In the genomic region with DNA sequence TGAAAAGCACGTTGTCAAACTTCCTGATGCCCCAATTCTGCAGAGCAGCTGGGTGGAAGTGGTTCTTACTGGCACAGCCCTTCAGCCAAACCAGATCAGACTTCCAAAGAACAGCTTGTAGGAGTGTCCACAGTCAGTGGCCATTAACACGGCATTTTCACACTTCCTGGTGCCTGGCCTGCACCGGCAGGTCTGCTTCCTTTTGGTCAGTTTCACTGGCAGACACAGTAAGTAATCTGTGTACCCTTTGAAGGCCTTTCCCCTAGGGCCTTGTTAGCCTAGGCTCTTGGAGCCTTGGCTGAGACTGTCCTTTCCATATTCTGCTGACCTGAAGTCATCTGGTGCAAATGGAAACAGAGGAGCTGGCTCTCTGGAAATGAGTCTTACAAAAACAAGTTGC, we compare ENCODE assay signal across 19 cellular contexts.
DNase-seq lines count a peak whose midpoint lies in the region; ATAC-seq, FAIRE-seq and TF ChIP-seq lines count a peak whose summit lies in the region.
"Had no signal": no experiment of that assay in that cellular context is flagged by ENCODE, and none has a peak within 500 bp of the region (broad histone marks: within the 10 kb centered on the region; RNA-seq: fewer than 3 reads in every experiment).

No MANE protein-coding gene starts in this region.

- H3K4me1 Mint-ChIP-seq in neural progenitor cell = no peaks in the 10 kb centered on the region

- H3K23ac ChIP-seq in IMR-90 (ENCODE audit: low read depth, low read length) (no peak overlapping the region), H1 (ENCODE audit: insufficient read length) (no peak overlapping the region)

- H2BK120ac ChIP-seq in IMR-90 (ENCODE audit: low read depth, low read length) (no peak overlapping the region), H1 (replicated peaks; ENCODE audit: low read depth, low read length) (no peak overlapping the region)

- H3K36me3 Mint-ChIP-seq in neural progenitor cell = no peaks in the 10 kb centered on the region

- 0 out of 2 replicates have a peak, but pooled peaks cover 4% of the 10 kb centered on the region for H3K9me1 ChIP-seq in IMR-90 (ENCODE audit: insufficient read depth, low read length)

- CTCF ChIA-PET in IMR-90 (lab: Yijun Ruan, JAX) (interaction anchor here (0.9 kb wide), 1 partner anchor 20 kb away, joined by 3 read pairs; no protein-coding TSS in a partner anchor), H1 (lab: Charles Lee; ENCODE audit: partially characterized antibody) (no interaction called here), PC-3 (lab: Charles Lee) (no interaction called here)

- H3K36me3 ChIP-seq in IMR-90 (ENCODE audit: control insufficient read depth, insufficient read depth, low read length) (no peaks in the 10 kb centered on the region), H1 (ENCODE audit: control insufficient read depth in 2 of 4, insufficient read depth in 4 of 4, low read length in 3 of 4) (no peaks in the 10 kb centered on the region; a peak in 1 of 8 replicates), neural progenitor cell (no peaks in the 10 kb centered on the region), PC-3 (ENCODE audit: low read depth, low read length) (no peaks in the 10 kb centered on the region)

- POLR2A ChIA-PET in IMR-90 (lab: Charles Lee; ENCODE audit: unreplicated experiment) = no interaction called here
- POLR2A ChIA-PET in H1 (lab: Charles Lee; ENCODE audit: partially characterized antibody) = no interaction called here
- POLR2A ChIA-PET in PC-3 (lab: Charles Lee; ENCODE audit: unreplicated experiment) = no interaction called here

- H3K27ac ChIP-seq in IMR-90 (ENCODE audit: insufficient read depth, low read length) (no peak overlapping the region), H1 (ENCODE audit: low read depth, low read length) (no peak overlapping the region), neural progenitor cell (no peak overlapping the region), PC-3 (ENCODE audit: low read length) (no peak overlapping the region)
- H3K27ac ChIP-seq: HL-60 had no signal

- no peaks in the 10 kb centered on the region for H3F3A ChIP-seq in neural progenitor cell (ENCODE audit: low read depth)
- no peaks in the 10 kb centered on the region for H3F3A ChIP-seq in PC-3 (ENCODE audit: low read length, unreplicated experiment)

- H2BK5ac ChIP-seq in IMR-90 (ENCODE audit: low read depth, low read length, poor library complexity, severe bottlenecking) = no peak overlapping the region
- H2BK5ac ChIP-seq in H1 (ENCODE audit: low read depth, low read length) = no peak overlapping the region

- H2BK20ac ChIP-seq in IMR-90 (ENCODE audit: low read depth, low read length) (no peak overlapping the region), H1 (ENCODE audit: low read length) (no peak overlapping the region)

- BruUV-seq in IMR-90 (replicated peaks; lab: Mats Ljungman, UMichigan) (no TSS peak), PC-3 (replicated peaks; lab: Mats Ljungman, UMichigan) (no TSS peak)

- in situ Hi-C loops in IMR-90 (cut with MboI; ENCODE audit: low sequenced_read_pairs) = no loop called here

- TF ChIP-seq CTCF in IMR-90 (conservative IDR thresholded peaks at IDR 0.05; ENCODE audit: low read depth, low read length) (no peak), H1 (IDR thresholded peaks at IDR 0.05; ENCODE audit: control extremely low read depth in 1 of 3, insufficient read depth in 1 of 3, low read depth in 1 of 3, low read length in 3 of 3) (no peak), neural progenitor cell (IDR thresholded peaks at IDR 0.05) (no peak), PC-3 (conservative IDR thresholded peaks at IDR 0.05; ENCODE audit: low read depth, low read length) (no peak)

- TF ChIP-seq RAD21 in IMR-90 (IDR thresholded peaks at IDR 0.05; ENCODE audit: low read length) = no peak
- TF ChIP-seq RAD21 in H1 (IDR thresholded peaks at IDR 0.05 in 1 of 2, conservative IDR thresholded peaks at IDR 0.05 in 1 of 2; ENCODE audit: low read depth in 2 of 2, low read length in 2 of 2) = no peak

- no peak overlapping the region for H3K4me3 ChIP-seq in IMR-90 (ENCODE audit: insufficient read depth, low read depth, low read length)
- H3K4me3 ChIP-seq in H1 (ENCODE audit: extremely low read depth in 1 of 4, insufficient read depth in 2 of 4, low read depth in 3 of 4, low read length in 4 of 4) = no peak overlapping the region
- H3K4me3 ChIP-seq in neural progenitor cell = no peak overlapping the region
- no peak overlapping the region for H3K4me3 ChIP-seq in PC-3 (ENCODE audit: low read length)

- no peaks in the 10 kb centered on the region for H3K23me2 ChIP-seq in H1 (ENCODE audit: low read depth, low read length)

- H3K79me2 ChIP-seq in H1 (ENCODE audit: control insufficient read depth in 1 of 2, insufficient read depth in 2 of 2, low read length in 2 of 2) (no peaks in the 10 kb centered on the region), neural progenitor cell (ENCODE audit: low read depth) (no peaks in the 10 kb centered on the region), PC-3 (ENCODE audit: low read length) (no peaks in the 10 kb centered on the region)

- H4K20me1 ChIP-seq in IMR-90 (ENCODE audit: insufficient read depth, low read length) (no peaks in the 10 kb centered on the region), H1 (replicated peaks in 1 of 2; ENCODE audit: control insufficient read depth in 1 of 2, insufficient read depth in 2 of 2, low read length in 2 of 2) (no peaks in the 10 kb centered on the region), neural progenitor cell (ENCODE audit: low read depth) (no peaks in the 10 kb centered on the region), PC-3 (ENCODE audit: low read length) (no peaks in the 10 kb centered on the region)

- H3K79me1 ChIP-seq in IMR-90 (ENCODE audit: low read depth in 1 of 2, low read length in 2 of 2) (no peaks in the 10 kb centered on the region), H1 (ENCODE audit: low read depth, low read length) (no peaks in the 10 kb centered on the region)

- no peak overlapping the region for H2AK5ac ChIP-seq in IMR-90 (ENCODE audit: low read depth, low read length)
- H2AK5ac ChIP-seq in H1 (ENCODE audit: low read depth, low read length) = no peak overlapping the region

- H4K5ac ChIP-seq in IMR-90 (ENCODE audit: low read depth, low read length) (no peak overlapping the region), H1 (ENCODE audit: insufficient read length, low read depth, low read length) (no peak overlapping the region)

- H2AFZ ChIP-seq in IMR-90 (replicated peaks; ENCODE audit: low read length, poor library complexity) = peak overlapping the region; percentile 34
- H2AFZ ChIP-seq in H1 (ENCODE audit: low read length) = 0 out of 2 replicates have a peak overlapping the region, but pooled peaks have one; percentile 40
- H2AFZ ChIP-seq in neural progenitor cell (replicated peaks) = peak overlapping the region; percentile 5
- no peak overlapping the region for H2AFZ ChIP-seq in PC-3 (ENCODE audit: low read length)

- no peak overlapping the region for H3K4me3 Mint-ChIP-seq in neural progenitor cell
- H3K4me3 Mint-ChIP-seq: H9 had no signal

- no peak overlapping the region for H3K9ac ChIP-seq in IMR-90 (ENCODE audit: low read depth, low read length)
- no peak overlapping the region for H3K9ac ChIP-seq in H1 (replicated peaks in 1 of 4; ENCODE audit: extremely low read depth in 1 of 4, low read depth in 3 of 4, low read length in 3 of 4)
- no peak overlapping the region for H3K9ac ChIP-seq in neural progenitor cell
- no peak overlapping the region for H3K9ac ChIP-seq in PC-3 (ENCODE audit: low read length)

- H3K4ac ChIP-seq in IMR-90 (ENCODE audit: low read depth, low read length) (no peak overlapping the region), H1 (replicated peaks; ENCODE audit: insufficient read length, low read depth, low read length) (no peak overlapping the region)

- H4K8ac ChIP-seq in IMR-90 (ENCODE audit: low read depth in 2 of 2, low read length in 2 of 2) (no peak overlapping the region), H1 (ENCODE audit: extremely low read depth, insufficient read depth, low read length) (no peak overlapping the region)

- TF ChIP-seq EP300 in H1 (IDR thresholded peaks at IDR 0.05; ENCODE audit: borderline replicate concordance in 1 of 2, low read depth in 2 of 2, low read length in 2 of 2) = no peak

- intact Hi-C loops in IMR-90 (cut with micrococcal nuclease) = no loop called here
- intact Hi-C loops in PC-3 (cut with micrococcal nuclease) = no loop called here

- WGBS in IMR-90 (ENCODE audit: extremely low coverage in 2 of 2, insufficient read length in 1 of 2), 2 experiments = 94% methylated on average over 2 of the region's 3 CpGs; no CpG with 5 or more reads in 1 of the 2 experiments
- 88% methylated on average over 3 of the region's 3 CpGs; no CpG with 5 or more reads in 1 of the 2 experiments for WGBS in H1 (ENCODE audit: extremely low coverage in 1 of 2, insufficient coverage in 1 of 2, insufficient read length in 1 of 2, insufficient replicate concordance in 2 of 2, low coverage in 1 of 2, low lambda C conversion rate in 2 of 2, missing lambda C conversion rate in 1 of 2), 2 experiments

- H3K18ac ChIP-seq in IMR-90 (ENCODE audit: low read depth, low read length) (no peak overlapping the region; the same call in 1 of the 2 replicates), H1 (ENCODE audit: extremely low read depth, low read length) (no peak overlapping the region)

- TF ChIP-seq POLR2A in IMR-90 (IDR thresholded peaks at IDR 0.05; ENCODE audit: low read depth, low read length) = no peak
- TF ChIP-seq POLR2A in H1 (IDR thresholded peaks at IDR 0.05; ENCODE audit: control extremely low read depth in 1 of 2, low read depth in 2 of 2, low read length in 2 of 2) = no peak

- peaks cover 9% of the 10 kb centered on the region for H3K4me1 ChIP-seq in IMR-90 (ENCODE audit: control insufficient read depth, insufficient read depth, low read length)
- H3K4me1 ChIP-seq in H1 (replicated peaks in 1 of 4; ENCODE audit: control insufficient read depth in 3 of 4, insufficient read depth in 4 of 4, low read length in 3 of 4) = no peaks in the 10 kb centered on the region; a peak in 1 of 7 replicates
- no peaks in the 10 kb centered on the region for H3K4me1 ChIP-seq in neural progenitor cell
- no peaks in the 10 kb centered on the region for H3K4me1 ChIP-seq in PC-3 (ENCODE audit: insufficient read depth, low read length)
- H3K4me1 ChIP-seq: Caco-2 had no signal

- no peaks in the 10 kb centered on the region for H3K9me2 ChIP-seq in PC-3 (replicated peaks; ENCODE audit: low read length)

- H3K4me2 ChIP-seq in IMR-90 (ENCODE audit: low read depth, low read length) (no peak overlapping the region), H1 (ENCODE audit: insufficient read depth in 1 of 2, low read depth in 2 of 2, low read length in 2 of 2) (no peak overlapping the region), neural progenitor cell (no peak overlapping the region), PC-3 (ENCODE audit: low read length) (no peak overlapping the region)

- FAIRE-seq in GM18507 (lab: Jason Lieb, UNC) (peak; percentile 18), H1 (lab: Jason Lieb, UNC) (no peak)
- FAIRE-seq: HTR-8/SVneo had no signal

- no peak overlapping the region for H3K27ac Mint-ChIP-seq in neural progenitor cell
- H3K27ac Mint-ChIP-seq: H9 had no signal

- peak overlapping the region; percentile 34; the same call in 1 of the 3 replicates for H2BK15ac ChIP-seq in IMR-90 (ENCODE audit: low read depth, low read length)
- H2BK15ac ChIP-seq in H1 (ENCODE audit: low read length) = no peak overlapping the region

- H3K9me3 ChIP-seq in IMR-90 (ENCODE audit: control insufficient read depth, insufficient read depth, low read length) (peaks cover under 1% of the 10 kb centered on the region; the same call in 1 of the 2 replicates), H1 (ENCODE audit: insufficient read depth in 2 of 2, low read depth in 1 of 2, low read length in 1 of 2) (peaks cover 2 to 3% of the 10 kb centered on the region in 2 experiments; a peak in 3 of 4 replicates), neural progenitor cell (ENCODE audit: low read depth) (no peaks in the 10 kb centered on the region), PC-3 (ENCODE audit: low read length) (no peaks in the 10 kb centered on the region)
- H3K9me3 ChIP-seq: Caco-2 had no signal

- dilution Hi-C loops in IMR-90 (cut with HindIII; ENCODE audit: low sequenced_read_pairs, unreplicated experiment) = no loop called here

- DNase-seq in GM18507 (ENCODE audit: extremely low spot score, insufficient read length, low read depth) = no peak
- DNase-seq in IMR-90 = no peak
- no peak for DNase-seq in H1 (ENCODE audit: low read depth in 1 of 2, low spot score in 2 of 2)
- no peak for DNase-seq in neural progenitor cell (ENCODE audit: low spot score)
- DNase-seq in PC-3 = no peak
- DNase-seq in GF-D8 (lab: John Stamatoyannopoulos, UW) = no peak
- DNase-seq: ACHN, AML-193, Caco-2, DMS153, EL, H9, NCI-H1417, NCI-H187 treated with DMSO at 0.1 percent for 48 hours, NCI-H446 treated with DMSO at 0.1 percent for 48 hours had no signal

- H3K27me3 ChIP-seq in IMR-90 (ENCODE audit: control insufficient read depth, insufficient read depth, low read length) (no peaks in the 10 kb centered on the region), H1 (replicated peaks in 1 of 4; ENCODE audit: control insufficient read depth in 3 of 4, extremely low read depth in 1 of 4, insufficient read depth in 3 of 4, low read length in 3 of 4) (no peaks in the 10 kb centered on the region), neural progenitor cell (no peaks in the 10 kb centered on the region), PC-3 (ENCODE audit: low read length) (no peaks in the 10 kb centered on the region)

- peaks cover 6% of the 10 kb centered on the region for H3K9me3 Mint-ChIP-seq in neural progenitor cell

- H3K14ac ChIP-seq in IMR-90 (replicated peaks; ENCODE audit: low read depth, low read length) (no peak overlapping the region), H1 (ENCODE audit: insufficient read length) (no peak overlapping the region)

- H3K56ac ChIP-seq in IMR-90 (ENCODE audit: extremely low read depth, insufficient read depth, low read length) (no peak overlapping the region), H1 (replicated peaks; ENCODE audit: insufficient read length, low read depth, low read length) (no peak overlapping the region)

- ATAC-seq in IMR-90 (ENCODE audit: low read depth) (no peak), GM21576 (IDR thresholded peaks at IDR 0.05; ENCODE audit: unreplicated experiment) (no peak), PC-3 (no peak)
- ATAC-seq: Panc1 had no signal

- H4K91ac ChIP-seq in IMR-90 (ENCODE audit: insufficient read depth, low read depth, low read length) (no peak overlapping the region), H1 (replicated peaks; ENCODE audit: insufficient read length, low read length) (no peak overlapping the region)

- H2AK9ac ChIP-seq in IMR-90 (replicated peaks; ENCODE audit: low read depth, low read length, poor library complexity) = no peak overlapping the region

- peaks cover 2% of the 10 kb centered on the region for H3K27me3 Mint-ChIP-seq in neural progenitor cell (ENCODE audit: insufficient read depth, low read depth)

- H2BK12ac ChIP-seq in H1 (ENCODE audit: low read depth, low read length) = no peak overlapping the region
